Comparison of ENCODE assay signal across 9 cellular contexts in genomic region chrX:102651968-102652744, GRCh38. TPM values are rescaled to one million over a fixed set of nuclear protein-coding genes. Genes with fewer than 3 reads are reported as not detected.
DNase-seq lines count a peak whose midpoint lies in the region; ATAC-seq, FAIRE-seq and TF ChIP-seq lines count a peak whose summit lies in the region.
"Had no signal": no experiment of that assay in that cellular context is flagged by ENCODE, and none has a peak within 500 bp of the region (broad histone marks: within the 10 kb centered on the region; RNA-seq: fewer than 3 reads in every experiment).

No MANE protein-coding gene starts in this region.

- H3K4me2 ChIP-seq in HepG2 (ENCODE audit: low read depth, low read length) (no peak overlapping the region), parathyroid adenoma (ENCODE audit: low read length) (peak overlapping the region; percentile 53)

- WGBS in liver: 11% methylated on average over 28 of the region's 28 CpGs
- 98% methylated on average over 18 of the region's 28 CpGs for WGBS in HepG2 (ENCODE audit: low lambda C conversion rate)
- 7 to 10% methylated on average over 18 to 26 of the region's 28 CpGs for WGBS in heart right ventricle, 2 donors

- TF ChIP-seq CTCF in liver (IDR thresholded peaks at IDR 0.05; ENCODE audit: low read depth, low read length, missing input control): peak; percentile 39
- TF ChIP-seq CTCF in HepG2 (CRISPR knock-in tag; IDR thresholded peaks at IDR 0.05): no peak
- TF ChIP-seq CTCF in heart right ventricle (IDR thresholded peaks at IDR 0.05): peak in 8 of 9 donors; percentile 26 to 64 (median 48)
- peak; percentile 77 for TF ChIP-seq CTCF in parathyroid adenoma (IDR thresholded peaks at IDR 0.05)

- TF ChIP-seq EP300 in HepG2 (IDR thresholded peaks at IDR 0.05; ENCODE audit: low read depth in 2 of 2, low read length in 2 of 2) (no peak), HepG2 (CRISPR knock-in tag; IDR thresholded peaks at IDR 0.05; ENCODE audit: borderline replicate concordance) (no peak)

- H3K4me3 ChIP-seq in liver (ENCODE audit: low read depth in 1 of 3, low read length in 3 of 3): peak overlapping the region in 2 of 3 donors; percentile 55 to 60
- H3K4me3 ChIP-seq in HepG2 (replicated peaks in 1 of 3; ENCODE audit: insufficient read depth in 1 of 3, low read depth in 2 of 3, low read length in 3 of 3): no peak overlapping the region
- H3K4me3 ChIP-seq in heart right ventricle: peak overlapping the region; percentile 24 to 79 (median 66)
- peak overlapping the region; percentile 53 for H3K4me3 ChIP-seq in parathyroid adenoma (ENCODE audit: low read depth, low read length)

- intact Hi-C loops in HepG2 (cut with micrococcal nuclease; ENCODE audit: unreplicated experiment): no loop called here
- intact Hi-C loops in heart right ventricle (cut with DNase I): loop anchor here in 3 of 10 donors (5.0 to 10.0 kb wide), 4 partner anchors 47 to 63 kb away; partner anchors contain the start of genes GPRASP2 (in 2 of the 3) and ARMCX5 (in 1 of the 3)

- in situ Hi-C loops in HepG2 (cut with HindIII; ENCODE audit: extremely low pct_ligation_motif_present, low pct_unique_long_range_greater_than_20kb): no loop called here
- in situ Hi-C loops in KBM-7 (cut with MboI; ENCODE audit: low pct_unique_long_range_greater_than_20kb, low sequenced_read_pairs): no loop called here

- no TSS peak for BruUV-seq in HepG2 (replicated peaks; lab: Mats Ljungman, UMichigan)

- ATAC-seq in HepG2 (no peak), heart right ventricle (peak; percentile 44 to 89 (median 69)), HG03159 (IDR thresholded peaks at IDR 0.05; ENCODE audit: unreplicated experiment) (no peak)
- ATAC-seq in activated naive CD4-positive, alpha-beta T cell treated with anti-CD3 and anti-CD28 coated beads, Interleukin-2, amount 50 U/mL, for 72 hours: peak; percentile 74 to 80

- no peak for DNase-seq in HepG2 (ENCODE audit: low spot score)
- DNase-seq in NCI-H345 treated with DMSO at 0.1 percent for 48 hours (lab: John Stamatoyannopoulos, UW; ENCODE audit: unreplicated experiment): peak; percentile 9
- DNase-seq in activated naive CD4-positive, alpha-beta T cell treated with anti-CD3 and anti-CD28 coated beads, Interleukin-2, amount 50 U/mL, for 72 hours (ENCODE audit: low spot score in 2 of 2): peak in 1 of 2 donors; percentile 28
- peak in 1 of 2 donors; percentile 43 for DNase-seq in heart right ventricle
- no peak for DNase-seq in KBM-7

- POLR2A ChIA-PET in HepG2 (lab: Yijun Ruan, JAX): no interaction called here

- H3K9me3 ChIP-seq in liver (ENCODE audit: control insufficient read depth in 4 of 4, low read length in 3 of 4): no peaks in the 10 kb centered on the region
- no peaks in the 10 kb centered on the region for H3K9me3 ChIP-seq in HepG2 (ENCODE audit: low read length)
- H3K9me3 ChIP-seq in heart right ventricle: no peaks in the 10 kb centered on the region
- H3K9me3 ChIP-seq in parathyroid adenoma (ENCODE audit: control insufficient read depth, low read length): no peaks in the 10 kb centered on the region

- H3K36me3 Mint-ChIP-seq in activated naive CD4-positive, alpha-beta T cell treated with anti-CD3 and anti-CD28 coated beads, Interleukin-2, amount 50 U/mL, for 72 hours: peaks cover 11 to 17% of the 10 kb centered on the region in 2 donors

- H4K20me1 ChIP-seq in HepG2 (ENCODE audit: insufficient read depth, low read length): no peaks in the 10 kb centered on the region

- no peak for TF ChIP-seq POLR2A in HepG2 (IDR thresholded peaks at IDR 0.05; ENCODE audit: insufficient read depth in 1 of 2, low read depth in 2 of 2, low read length in 2 of 2)

- H2AFZ ChIP-seq in HepG2 (ENCODE audit: low read length) (no peak overlapping the region), parathyroid adenoma (peak overlapping the region; percentile 78)

- H3K27me3 ChIP-seq in liver (ENCODE audit: control insufficient read depth in 4 of 4, insufficient read depth in 4 of 4, low read length in 3 of 4) (no peaks in the 10 kb centered on the region), HepG2 (ENCODE audit: control insufficient read depth in 1 of 2, insufficient read depth in 2 of 2, low read length in 2 of 2) (no peaks in the 10 kb centered on the region), heart right ventricle (peaks cover 0 to 14% (median 0%) of the 10 kb centered on the region in 7 donors), parathyroid adenoma (ENCODE audit: control insufficient read depth, insufficient read depth, low read length) (no peaks in the 10 kb centered on the region)

- peak overlapping the region; percentile 30 to 53 for H3K27ac ChIP-seq in liver (ENCODE audit: low read depth in 1 of 2, low read length in 2 of 2)
- no peak overlapping the region for H3K27ac ChIP-seq in HepG2 (ENCODE audit: extremely low read length, insufficient read depth, low read length)
- H3K27ac ChIP-seq in heart right ventricle: peak overlapping the region in 8 of 10 donors; percentile 9 to 78 (median 66)
- H3K27ac ChIP-seq in parathyroid adenoma: peak overlapping the region; percentile 68

- H3K79me2 ChIP-seq in HepG2 (ENCODE audit: insufficient read depth, low read length) (no peaks in the 10 kb centered on the region), parathyroid adenoma (peaks cover 40% of the 10 kb centered on the region)

- peak overlapping the region in 1 of 2 donors; percentile 28 for H3K9ac ChIP-seq in liver (ENCODE audit: low read depth in 1 of 2, low read length in 2 of 2)
- no peak overlapping the region for H3K9ac ChIP-seq in HepG2 (ENCODE audit: insufficient read depth, low read depth, low read length)
- no peak overlapping the region for H3K9ac ChIP-seq in parathyroid adenoma

- CTCF ChIA-PET in HepG2 (lab: Yijun Ruan, JAX; ENCODE audit: low intra/inter-chr PET ratio, low total read pairs): no interaction called here

- H3K9me3 Mint-ChIP-seq in activated naive CD4-positive, alpha-beta T cell treated with anti-CD3 and anti-CD28 coated beads, Interleukin-2, amount 50 U/mL, for 72 hours: no peaks in the 10 kb centered on the region

- H3K4me1 ChIP-seq in liver (ENCODE audit: control insufficient read depth in 4 of 4, insufficient read depth in 4 of 4, low read length in 3 of 4): peaks cover 0 to 7% (median 1%) of the 10 kb centered on the region in 4 donors
- no peaks in the 10 kb centered on the region for H3K4me1 ChIP-seq in HepG2 (ENCODE audit: insufficient read depth, low read length)
- peaks cover 0 to 6% (median 0%) of the 10 kb centered on the region in 9 donors for H3K4me1 ChIP-seq in heart right ventricle
- H3K4me1 ChIP-seq in parathyroid adenoma: peaks cover 5% of the 10 kb centered on the region

- H3K36me3 ChIP-seq in liver (ENCODE audit: control insufficient read depth in 4 of 4, insufficient read depth in 3 of 4, low read depth in 1 of 4, low read length in 3 of 4): no peaks in the 10 kb centered on the region
- no peaks in the 10 kb centered on the region for H3K36me3 ChIP-seq in HepG2 (replicated peaks in 1 of 2; ENCODE audit: control insufficient read depth in 1 of 2, insufficient read depth in 2 of 2, low read length in 2 of 2)
- H3K36me3 ChIP-seq in heart right ventricle: no peaks in the 10 kb centered on the region
- H3K36me3 ChIP-seq in parathyroid adenoma (ENCODE audit: control insufficient read depth, insufficient read depth, low read length): no peaks in the 10 kb centered on the region

- FAIRE-seq in HepG2 (lab: Jason Lieb, UNC): no peak
- FAIRE-seq: G401.6 had no signal

- TF ChIP-seq RAD21 in liver (IDR thresholded peaks at IDR 0.05) (peak; percentile 40 to 65), HepG2 (CRISPR knock-in tag; IDR thresholded peaks at IDR 0.05) (no peak)

- peak overlapping the region; percentile 29 to 91 for H3K27ac Mint-ChIP-seq in activated naive CD4-positive, alpha-beta T cell treated with anti-CD3 and anti-CD28 coated beads, Interleukin-2, amount 50 U/mL, for 72 hours

RNA-seq across cellular contexts. Expression of gene GPRASP1, which starts 0.9 kb away (rescaled TPM):
- total RNA-seq in liver (1 to 10 TPM; 3.2 to 3.8 TPM), HepG2 (2016; rRNA removed; fragmentation: Illumina TruSeq; extraction: Trizol) (0.51 and 1.4 TPM in 2 replicates), heart right ventricle (10 to 100 TPM in 1 of 10 donors, 1 to 10 TPM in 9; 3.4 to 10.0 (median 7.4) TPM)
- polyA plus RNA-seq in liver (under 1 TPM; 0.51 to 0.54 TPM), HepG2 (2011; rRNA removed) (0.38 and 0.39 TPM in 2 replicates), heart right ventricle (1 to 10 TPM; 1.2 to 7.4 TPM)
- total RNA-seq in HepG2 (2016; cell fraction: cytosol; rRNA removed; fragmentation: Illumina TruSeq; extraction: Trizol; ENCODE audit: low read depth): under 0.01 and 0.30 TPM in 2 replicates
- total RNA-seq in HepG2 (2016; cell fraction: insoluble cytoplasmic fraction; rRNA removed; fragmentation: Illumina TruSeq; extraction: Trizol): 0.61 and 0.95 TPM in 2 replicates
- total RNA-seq in HepG2 (2016; cell fraction: membrane; rRNA removed; fragmentation: Illumina TruSeq; extraction: Trizol): 0.03 and 0.15 TPM in 2 replicates
- total RNA-seq in HepG2 (2016; cell fraction: nucleus; rRNA removed; fragmentation: Illumina TruSeq; extraction: Trizol): 4.6 and 6.2 TPM in 2 replicates
- polyA plus RNA-seq in HepG2 (2011; cell fraction: cytosol; rRNA removed): 0.05 and 0.06 TPM in 2 replicates
- 2.0 and 2.1 TPM in 2 replicates for polyA plus RNA-seq in HepG2 (2011; cell fraction: nucleus; rRNA removed)
- polyA plus RNA-seq in HepG2 (2012): 0.60 and 0.69 TPM in 2 replicates
- polyA plus RNA-seq in HepG2 (2016; cell fraction: cytosol; fragmentation: Illumina TruSeq; extraction: Trizol; ENCODE audit: low read depth): 0.01 TPM in 1 of 2 replicates, not detected in the other
- 0.21 and 0.26 TPM in 2 replicates for polyA plus RNA-seq in HepG2 (2016; cell fraction: insoluble cytoplasmic fraction; fragmentation: Illumina TruSeq; extraction: Trizol; ENCODE audit: low read depth)
- 0.03 and 0.05 TPM in 2 replicates for polyA plus RNA-seq in HepG2 (2016; cell fraction: membrane; fragmentation: Illumina TruSeq; extraction: Trizol; ENCODE audit: low read depth)
- polyA plus RNA-seq in HepG2 (2016; cell fraction: nucleus; fragmentation: Illumina TruSeq; extraction: Trizol; ENCODE audit: insufficient read depth, low read depth): 2.7 and 3.2 TPM in 2 replicates
- 0.87 and 1.0 TPM in 2 replicates for polyA minus RNA-seq in HepG2 (2011; rRNA and poly(A)+ RNA removed; ENCODE audit: low replicate concordance)
- 0.09 and 0.10 TPM in 2 replicates for polyA minus RNA-seq in HepG2 (2011; cell fraction: cytosol; rRNA and poly(A)+ RNA removed)
- polyA minus RNA-seq in HepG2 (2011; cell fraction: nucleus; rRNA and poly(A)+ RNA removed): 7.3 and 10.4 TPM in 2 replicates
- 1 to 10 TPM; 1.7 to 3.3 TPM for total RNA-seq in activated naive CD4-positive, alpha-beta T cell treated with anti-CD3 and anti-CD28 coated beads, Interleukin-2, amount 50 U/mL, for 72 hours

RNA-seq across cellular contexts. Expression of gene ARMCX5, which starts 52.8 kb away (rescaled TPM):
- total RNA-seq in liver (1 to 10 TPM; 7.2 to 9.6 TPM), HepG2 (2016; rRNA removed; fragmentation: Illumina TruSeq; extraction: Trizol) (14.2 and 14.4 TPM in 2 replicates), heart right ventricle (1 to 10 TPM; 5.0 to 7.2 (median 6.0) TPM)
- polyA plus RNA-seq in liver (1 to 10 TPM; 3.2 to 6.5 TPM), HepG2 (2011; rRNA removed) (9.1 and 9.3 TPM in 2 replicates), heart right ventricle (1 to 10 TPM; 2.2 to 5.1 TPM)
- 1.2 and 1.6 TPM in 2 replicates for total RNA-seq in HepG2 (2016; cell fraction: cytosol; rRNA removed; fragmentation: Illumina TruSeq; extraction: Trizol; ENCODE audit: low read depth)
- total RNA-seq in HepG2 (2016; cell fraction: insoluble cytoplasmic fraction; rRNA removed; fragmentation: Illumina TruSeq; extraction: Trizol): 13.4 and 13.5 TPM in 2 replicates
- total RNA-seq in HepG2 (2016; cell fraction: membrane; rRNA removed; fragmentation: Illumina TruSeq; extraction: Trizol): 3.9 TPM in 2 replicates
- total RNA-seq in HepG2 (2016; cell fraction: nucleus; rRNA removed; fragmentation: Illumina TruSeq; extraction: Trizol): 17.6 and 17.8 TPM in 2 replicates
- 5.9 and 7.2 TPM in 2 replicates for polyA plus RNA-seq in HepG2 (2011; cell fraction: cytosol; rRNA removed)
- polyA plus RNA-seq in HepG2 (2011; cell fraction: nucleus; rRNA removed): 9.5 and 10.1 TPM in 2 replicates
- polyA plus RNA-seq in HepG2 (2012): 5.1 and 6.8 TPM in 2 replicates
- 0.43 and 0.46 TPM in 2 replicates for polyA plus RNA-seq in HepG2 (2016; cell fraction: cytosol; fragmentation: Illumina TruSeq; extraction: Trizol; ENCODE audit: low read depth)
- 10.7 and 11.4 TPM in 2 replicates for polyA plus RNA-seq in HepG2 (2016; cell fraction: insoluble cytoplasmic fraction; fragmentation: Illumina TruSeq; extraction: Trizol; ENCODE audit: low read depth)
- polyA plus RNA-seq in HepG2 (2016; cell fraction: membrane; fragmentation: Illumina TruSeq; extraction: Trizol; ENCODE audit: low read depth): 1.7 and 2.1 TPM in 2 replicates
- 10.4 and 12.4 TPM in 2 replicates for polyA plus RNA-seq in HepG2 (2016; cell fraction: nucleus; fragmentation: Illumina TruSeq; extraction: Trizol; ENCODE audit: insufficient read depth, low read depth)
- 14.8 and 18.8 TPM in 2 replicates for polyA minus RNA-seq in HepG2 (2011; rRNA and poly(A)+ RNA removed; ENCODE audit: low replicate concordance)
- polyA minus RNA-seq in HepG2 (2011; cell fraction: cytosol; rRNA and poly(A)+ RNA removed): 5.3 and 11.2 TPM in 2 replicates
- polyA minus RNA-seq in HepG2 (2011; cell fraction: nucleus; rRNA and poly(A)+ RNA removed): 18.0 and 21.3 TPM in 2 replicates
- total RNA-seq in activated naive CD4-positive, alpha-beta T cell treated with anti-CD3 and anti-CD28 coated beads, Interleukin-2, amount 50 U/mL, for 72 hours: 1 to 10 TPM; 6.1 to 8.1 TPM

Comparison
In these comparisons a context has a peak if more than half of its experiments do, and no peak if none do; other contexts are left out.
1. H3K4me3 ChIP-seq: peak in liver (2 of 3), heart right ventricle (10 of 10) and parathyroid adenoma (single experiment); none in HepG2 (0 of 3).
2. ATAC-seq: peak in activated naive CD4-positive, alpha-beta T cell treated with anti-CD3 and anti-CD28 coated beads, Interleukin-2, amount 50 U/mL, for 72 hours (2 of 2) and heart right ventricle (8 of 8); none in HepG2 (single experiment) and HG03159 (single experiment).